ENCODE assay signal across 1 cellular context in genomic region chr21:44184862-44185261, GRCh38. TPM values are rescaled to one million over a fixed set of nuclear protein-coding genes. Genes with fewer than 3 reads are reported as not detected.
"Had no signal": no experiment of that assay in that cellular context is flagged by ENCODE, and none has a peak within 500 bp of the region (broad histone marks: within the 10 kb centered on the region; RNA-seq: fewer than 3 reads in every experiment).

No MANE protein-coding gene starts in this region.

RNA-seq across cellular contexts. Expression of gene ICOSLG, which starts 55.9 kb away (rescaled TPM):
- polyA plus RNA-seq: fibroblast of lung had no signal
